ENCODE assay signal across 7 cellular contexts in the genomic region with DNA sequence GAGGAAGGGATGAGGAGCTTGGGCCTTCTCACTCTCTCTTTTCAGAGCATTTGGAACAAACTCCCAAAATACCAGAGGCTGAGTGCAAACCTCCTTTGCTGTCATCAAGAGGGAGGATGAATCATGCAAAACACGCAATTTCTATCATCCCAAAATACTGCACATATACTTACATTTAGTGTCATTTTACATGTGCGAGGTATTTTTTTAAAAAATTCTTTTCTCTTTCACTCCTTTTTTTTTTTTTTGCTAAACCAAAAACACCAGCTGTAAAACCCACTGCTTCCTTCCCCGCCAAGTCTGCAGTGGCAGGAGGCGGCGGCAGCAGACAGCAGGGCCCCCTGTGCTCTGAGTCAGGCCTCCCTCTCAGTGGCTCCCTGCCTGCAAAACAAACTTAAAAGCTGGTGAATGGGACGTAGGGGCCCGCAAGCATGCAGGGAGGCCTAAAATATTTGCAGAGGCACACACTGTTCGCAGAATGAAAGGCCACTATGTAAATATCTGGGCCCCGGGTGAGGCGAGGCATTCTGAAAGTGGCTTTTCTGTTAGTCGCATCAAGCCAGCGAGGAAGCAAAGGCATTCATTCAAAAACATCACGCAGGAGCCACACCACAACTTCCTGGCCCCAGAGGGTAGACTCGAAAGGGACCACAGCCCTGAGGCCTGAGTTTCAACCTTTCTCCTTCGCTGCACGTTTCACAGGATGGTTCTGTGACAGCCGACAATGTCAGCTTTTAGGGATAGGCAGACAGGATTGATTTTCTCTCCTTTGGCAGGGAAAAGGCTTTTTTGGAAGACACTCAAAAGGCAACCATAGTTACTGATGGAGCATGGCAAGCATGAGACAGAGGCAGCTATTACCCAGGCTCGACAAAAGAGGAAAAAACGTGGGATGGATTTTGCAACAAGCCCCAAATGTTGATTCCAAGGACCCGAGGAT.
DNase-seq lines count a peak whose midpoint lies in the region; ATAC-seq, FAIRE-seq and TF ChIP-seq lines count a peak whose summit lies in the region.

No MANE protein-coding gene starts in this region.

- no peaks in the 10 kb centered on the region for H3K79me2 ChIP-seq in OCI-LY1 (ENCODE audit: insufficient read depth, low read length)

- H4K20me1 ChIP-seq in OCI-LY1 (ENCODE audit: insufficient read depth, low read length) = no peaks in the 10 kb centered on the region

- H3K4me1 ChIP-seq in OCI-LY1 (ENCODE audit: insufficient read depth, low read length, severe bottlenecking) (peaks cover 68% of the 10 kb centered on the region), pancreas (no peaks in the 10 kb centered on the region), tibial artery (peaks cover 0 to 35% (median 33%) of the 10 kb centered on the region in 4 donors)

- intact Hi-C loops in pancreas (cut with DNase I) (no loop called here), tibial artery (cut with DNase I; ENCODE audit: low total_unique reads) (loop anchor here (10.0 kb wide), 1 partner anchor 134 kb away; the partner anchor contains the start of gene SPRED2)

- H3K36me3 ChIP-seq in OCI-LY1 (ENCODE audit: insufficient read depth, low read length) (no peaks in the 10 kb centered on the region), pancreas (no peaks in the 10 kb centered on the region), tibial artery (no peaks in the 10 kb centered on the region)

- H3K9me3 ChIP-seq in OCI-LY1 (ENCODE audit: low read length) = no peaks in the 10 kb centered on the region
- H3K9me3 ChIP-seq in pancreas = no peaks in the 10 kb centered on the region
- no peaks in the 10 kb centered on the region for H3K9me3 ChIP-seq in tibial artery

- no peaks in the 10 kb centered on the region for H3K9me2 ChIP-seq in OCI-LY1 (ENCODE audit: low read depth, low read length)

- peak; percentile 33 to 51 for DNase-seq in activated T-helper 1 cell treated with anti-CD3 and anti-CD28 coated beads, Interleukin-2, amount 50 U/mL, for 16 hours (ENCODE audit: low read depth in 1 of 2, low spot score in 1 of 2)
- peak; percentile 72 for DNase-seq in fibroblast of villous mesenchyme (ENCODE audit: low read depth)
- DNase-seq in pancreas = no peak
- peak; percentile 51 to 72 for DNase-seq in tibial artery

- 73 to 79% methylated on average over 20 of the region's 20 CpGs for WGBS in pancreas, 2 donors

- H3K9ac ChIP-seq in OCI-LY1 (ENCODE audit: low read length) = peak overlapping the region; percentile 45; the same call in 1 of the 2 replicates

- peak; percentile 94 for ATAC-seq in GM18907 (IDR thresholded peaks at IDR 0.05; ENCODE audit: unreplicated experiment)
- ATAC-seq in HG03060 (IDR thresholded peaks at IDR 0.05; ENCODE audit: low read depth, unreplicated experiment) = peak; percentile 82
- peak in 3 of 4 donors; percentile 59 to 75 (median 68) for ATAC-seq in pancreas

- no peaks in the 10 kb centered on the region for H3K27me3 ChIP-seq in OCI-LY1 (ENCODE audit: insufficient read depth, low read length)
- no peaks in the 10 kb centered on the region for H3K27me3 ChIP-seq in pancreas
- no peaks in the 10 kb centered on the region for H3K27me3 ChIP-seq in tibial artery

- peak overlapping the region; percentile 56 for H3K4me2 ChIP-seq in OCI-LY1 (ENCODE audit: low read length)

- H3K27ac ChIP-seq in OCI-LY1 (ENCODE audit: low read depth, low read length, poor library complexity, severe bottlenecking) (peak overlapping the region; percentile 93), pancreas (no peak overlapping the region), tibial artery (peak overlapping the region; percentile 71 to 75)

- FAIRE-seq in pancreas (lab: Jason Lieb, UNC) = no peak

- H3F3A ChIP-seq in OCI-LY1 (ENCODE audit: insufficient read depth, low read length) = no peaks in the 10 kb centered on the region

- H3K4me3 ChIP-seq in OCI-LY1 (ENCODE audit: low read depth, low read length, poor library complexity, severe bottlenecking) (peak overlapping the region; percentile 38), fibroblast of villous mesenchyme (ENCODE audit: low read depth, low read length) (no peak overlapping the region), pancreas (no peak overlapping the region), tibial artery (peak overlapping the region; percentile 13 to 31)

- no peak for TF ChIP-seq CTCF in OCI-LY1 (IDR thresholded peaks at IDR 0.05; ENCODE audit: low read length)
- no peak for TF ChIP-seq CTCF in fibroblast of villous mesenchyme (IDR thresholded peaks at IDR 0.05; ENCODE audit: insufficient read depth, low read depth, low read length)
- no peak for TF ChIP-seq CTCF in pancreas (IDR thresholded peaks at IDR 0.05)
- TF ChIP-seq CTCF in tibial artery (IDR thresholded peaks at IDR 0.05) = no peak

- H2AFZ ChIP-seq in OCI-LY1 (ENCODE audit: low read length) = no peak overlapping the region

Comparison
In these comparisons a context has a peak if more than half of its experiments do, and no peak if none do; other contexts are left out.
1. H3K27ac ChIP-seq: peak in OCI-LY1 (single experiment) and tibial artery (2 of 2); none in pancreas (0 of 4).
2. H3K4me3 ChIP-seq: peak in OCI-LY1 (single experiment) and tibial artery (2 of 2); none in fibroblast of villous mesenchyme (single experiment) and pancreas (0 of 4).
3. DNase-seq: peak in activated T-helper 1 cell treated with anti-CD3 and anti-CD28 coated beads, Interleukin-2, amount 50 U/mL, for 16 hours (2 of 2), fibroblast of villous mesenchyme (single experiment) and tibial artery (2 of 2); none in pancreas (0 of 6).
4. Peak in every context shown above with its lines, with median percentiles within 50 percentile points of each other: ATAC-seq.